In genomic region chr10:124114696-124115095, GRCh38 we compare ENCODE assay signal across 31 cellular contexts. TPM values are rescaled to one million over a fixed set of nuclear protein-coding genes. Genes with fewer than 3 reads are reported as not detected.
"Had no signal": no experiment of that assay in that cellular context is flagged by ENCODE, and none has a peak within 500 bp of the region (broad histone marks: within the 10 kb centered on the region; RNA-seq: fewer than 3 reads in every experiment).

No MANE protein-coding gene starts in this region.

- H3K4me3 ChIP-seq: ascending aorta, cardiac muscle cell had no signal

- H3K36me3 ChIP-seq: ascending aorta, cardiac muscle cell had no signal

- FAIRE-seq: bronchial epithelial cell, TTC549 had no signal

- DNase-seq: activated B cell treated with CpG ODN at 0.5 μM for 24 hours; activated CD4-positive, alpha-beta memory T cell treated with anti-CD3 and anti-CD28 coated beads for 36 hours; activated CD4-positive, alpha-beta T cell treated with anti-CD3 and anti-CD28 coated beads for 4 hours; activated CD4-positive, alpha-beta T cell treated with anti-CD3 and anti-CD28 coated beads, Interleukin-2, amount 10 ng/mL, durations not matched to agents 24 days and 14 days; activated CD4-positive, alpha-beta T cell treated with anti-CD3 and anti-CD28 coated beads, Interleukin-2, amount 50 U/mL, for 1 hour; activated CD4-positive, alpha-beta T cell treated with anti-CD3 and anti-CD28 coated beads, Interleukin-2, amount 50 U/mL, for 4 hours; activated CD4-positive, CD25-positive, alpha-beta regulatory T cell treated with anti-CD3 and anti-CD28 coated beads, Interleukin-2, amount 50 U/mL, for 72 hours; activated CD8-positive, alpha-beta memory T cell treated with anti-CD3 and anti-CD28 coated beads, Interleukin-2, amount 50 U/mL, for 48 hours; activated CD8-positive, alpha-beta T cell treated with anti-CD3 and anti-CD28 coated beads for 36 hours; activated effector memory CD4-positive, alpha-beta T cell treated with Interleukin-2 at 50 U/mL for 16 hours; activated gamma-delta T cell; activated naive CD4-positive, alpha-beta T cell treated with anti-CD3 and anti-CD28 coated beads, Interleukin-2, amount 10 ng/mL, durations not matched to agents 7 days and 5 days; activated naive CD4-positive, alpha-beta T cell treated with Interleukin-2 at 50 U/mL for 16 hours; activated naive CD8-positive, alpha-beta T cell treated with anti-CD3 and anti-CD28 coated beads, Interleukin-2, amount 10 ng/mL, durations not matched to agents 7 days and 5 days; activated naive CD8-positive, alpha-beta T cell treated with anti-CD3 and anti-CD28 coated beads, Interleukin-2, amount 50 U/mL, for 24 hours; activated T-cell treated with anti-CD3 and anti-CD28 coated beads, Interleukin-2, amount 50 U/mL, for 24 hours; activated T-cell treated with anti-CD3 and anti-CD28 coated beads, Interleukin-2, amount 50 U/mL, for 48 hours; amygdala; anterior cingulate cortex; caudate nucleus; cerebellar nuclear complex; T-helper 1 cell; T-helper 2 cell; T-helper 9 cell had no signal

- H3K27ac ChIP-seq: ascending aorta, cardiac muscle cell, VCaP had no signal

- ATAC-seq: activated CD8-positive, alpha-beta T cell treated with anti-CD3 and anti-CD28 coated beads for 36 hours; activated naive CD8-positive, alpha-beta T cell treated with anti-CD3 and anti-CD28 coated beads, Interleukin-2, amount 50 U/mL, for 24 hours had no signal

- H3K27me3 ChIP-seq: ascending aorta, cardiac muscle cell had no signal

- H3K9me3 ChIP-seq: ascending aorta had no signal

- H3K4me1 ChIP-seq: ascending aorta had no signal

RNA-seq across cellular contexts. Expression of gene CHST15, which starts 21.3 kb away (rescaled TPM):
- total RNA-seq: activated CD8-positive, alpha-beta memory T cell treated with anti-CD3 and anti-CD28 coated beads for 36 hours; activated T-helper 2 cell treated with anti-CD3 and anti-CD28 coated beads, Interferon-gamma antibody, Interleukin-2, Interleukin-4, amounts not matched to agents 10 μg/mL and 5 μg/mL and 100 μg/mL, durations not matched to agents 14 hours and 24 hours and 36 hours had no signal
